Comparison of ENCODE assay signal across 39 cellular contexts in genomic region chr7:91051966-91052365, GRCh38.
"Had no signal": no experiment of that assay in that cellular context is flagged by ENCODE, and none has a peak within 500 bp of the region (broad histone marks: within the 10 kb centered on the region; RNA-seq: fewer than 3 reads in every experiment).

No MANE protein-coding gene starts in this region.

- H3K4me3 Mint-ChIP-seq: activated CD4-positive, alpha-beta memory T cell treated with anti-CD3 and anti-CD28 coated beads, Interleukin-2, amount 10 ng/mL, durations not matched to agents 7 days and 5 days; activated CD8-positive, alpha-beta memory T cell treated with anti-CD3 and anti-CD28 coated beads, Interleukin-2, amount 10 ng/mL, durations not matched to agents 7 days and 5 days; activated naive CD8-positive, alpha-beta T cell treated with anti-CD3 and anti-CD28 coated beads for 36 hours; activated T-cell treated with anti-CD3 and anti-CD28 coated beads, Interleukin-2, amount 50 U/mL, for 72 hours; brain had no signal

- H3K27me3 Mint-ChIP-seq: activated CD4-positive, alpha-beta memory T cell treated with anti-CD3 and anti-CD28 coated beads, Interleukin-2, amount 10 ng/mL, durations not matched to agents 7 days and 5 days; activated naive CD8-positive, alpha-beta T cell treated with anti-CD3 and anti-CD28 coated beads for 36 hours; brain had no signal

- H3K27ac ChIP-seq: ascending aorta, PC-9, RWPE1, VCaP had no signal

- ATAC-seq: activated CD8-positive, alpha-beta memory T cell treated with anti-CD3 and anti-CD28 coated beads, Interleukin-2, amount 10 ng/mL, durations not matched to agents 7 days and 5 days; activated T-cell treated with anti-CD3 and anti-CD28 coated beads, Interleukin-2, amount 50 U/mL, for 72 hours; activated T-helper 17 cell treated with anti-CD3 and anti-CD28 coated beads, Interleukin-2, amount 50 U/mL, for 72 hours; Right ventricle myocardium inferior had no signal

- H3K9me3 ChIP-seq: ascending aorta had no signal

- DNase-seq: activated CD4-positive, alpha-beta memory T cell treated with anti-CD3 and anti-CD28 coated beads, Interleukin-2, amount 10 ng/mL, durations not matched to agents 7 days and 5 days; activated CD4-positive, alpha-beta T cell treated with anti-CD3 and anti-CD28 coated beads for 1 hour; activated CD4-positive, alpha-beta T cell treated with anti-CD3 and anti-CD28 coated beads for 48 hours; activated CD4-positive, CD25-positive, alpha-beta regulatory T cell; activated CD8-positive, alpha-beta memory T cell treated with anti-CD3 and anti-CD28 coated beads for 24 hours; activated CD8-positive, alpha-beta memory T cell treated with anti-CD3 and anti-CD28 coated beads, Interleukin-2, amount 10 ng/mL, durations not matched to agents 7 days and 5 days; activated CD8-positive, alpha-beta memory T cell treated with anti-CD3 and anti-CD28 coated beads, Interleukin-2, amount 50 U/mL, for 48 hours; activated effector memory CD4-positive, alpha-beta T cell treated with anti-CD3 and anti-CD28 coated beads, Interleukin-2, amount 50 U/mL, for 16 hours; activated naive CD4-positive, alpha-beta T cell; activated naive CD4-positive, alpha-beta T cell treated with anti-CD3 and anti-CD28 coated beads, Interleukin-2, amount 50 U/mL, for 16 hours; activated naive CD8-positive, alpha-beta T cell treated with anti-CD3 and anti-CD28 coated beads for 36 hours; activated T-cell treated with anti-CD3 and anti-CD28 coated beads, Interleukin-2, amount 50 U/mL, for 72 hours; amniotic stem cell; caudate nucleus; cerebellar nuclear complex; Karpas-422; KBM-7; NCI-H1105; NCI-H1417 treated with DMSO at 0.1 percent for 48 hours; NCI-H1694 treated with DMSO at 0.1 percent for 48 hours; NCI-H2029 treated with DMSO at 0.1 percent for 48 hours; NCI-H2107; NCI-H2171; NCI-H510A; NCI-H526; NCI-H748 treated with DMSO at 0.1 percent for 48 hours; NK-92 treated with Interleukin-12 subunit alpha and Interleukin-12 subunit beta, amount 100 ng/mL, for 24 hours; PC-9; SIG-M5; SW 1271; T-helper 1 cell; T-helper 2 cell; T-helper 9 cell had no signal

- H3K4me1 ChIP-seq: ascending aorta had no signal

- H3K27me3 ChIP-seq: ascending aorta had no signal

- H3K36me3 Mint-ChIP-seq: activated CD8-positive, alpha-beta memory T cell treated with anti-CD3 and anti-CD28 coated beads, Interleukin-2, amount 10 ng/mL, durations not matched to agents 7 days and 5 days; activated naive CD8-positive, alpha-beta T cell treated with anti-CD3 and anti-CD28 coated beads for 36 hours had no signal

- H3K4me3 ChIP-seq: ascending aorta, PC-9 had no signal

- H3K27ac Mint-ChIP-seq: activated CD4-positive, alpha-beta memory T cell treated with anti-CD3 and anti-CD28 coated beads, Interleukin-2, amount 10 ng/mL, durations not matched to agents 7 days and 5 days; activated CD8-positive, alpha-beta memory T cell treated with anti-CD3 and anti-CD28 coated beads, Interleukin-2, amount 10 ng/mL, durations not matched to agents 7 days and 5 days; activated naive CD8-positive, alpha-beta T cell treated with anti-CD3 and anti-CD28 coated beads for 36 hours; activated T-cell treated with anti-CD3 and anti-CD28 coated beads, Interleukin-2, amount 50 U/mL, for 72 hours; activated T-helper 17 cell treated with anti-CD3 and anti-CD28 coated beads, Interleukin-2, amount 50 U/mL, for 72 hours; brain had no signal

- H3K9me3 Mint-ChIP-seq: activated CD4-positive, alpha-beta memory T cell treated with anti-CD3 and anti-CD28 coated beads, Interleukin-2, amount 10 ng/mL, durations not matched to agents 7 days and 5 days; activated naive CD8-positive, alpha-beta T cell treated with anti-CD3 and anti-CD28 coated beads for 36 hours; activated T-helper 17 cell treated with anti-CD3 and anti-CD28 coated beads, Interleukin-2, amount 50 U/mL, for 72 hours had no signal

- H3K36me3 ChIP-seq: ascending aorta had no signal

- H3K4me1 Mint-ChIP-seq: activated CD8-positive, alpha-beta memory T cell treated with anti-CD3 and anti-CD28 coated beads, Interleukin-2, amount 10 ng/mL, durations not matched to agents 7 days and 5 days; activated T-helper 17 cell treated with anti-CD3 and anti-CD28 coated beads, Interleukin-2, amount 50 U/mL, for 72 hours had no signal
